21 cellular contexts compared by ENCODE assay signal in genomic region chr19:1150333-1151036, GRCh38. TPM values are rescaled to one million over a fixed set of nuclear protein-coding genes. Genes with fewer than 3 reads are reported as not detected.
A peak's percentile ranks its signal among the peaks of the same experiment; 100 is the strongest.
DNase-seq lines count a peak whose midpoint lies in the region; ATAC-seq and TF ChIP-seq lines count a peak whose summit lies in the region.
"Had no signal": no experiment of that assay in that cellular context is flagged by ENCODE, and none has a peak within 500 bp of the region (broad histone marks: within the 10 kb centered on the region; RNA-seq: fewer than 3 reads in every experiment).

No MANE protein-coding gene starts in this region.

- no peak overlapping the region for H2AFZ ChIP-seq in PC-9
- H2AFZ ChIP-seq: GM23338 had no signal

- H3K79me2 ChIP-seq in PC-9 (ENCODE audit: low read depth), result peaks cover 38% of the 10 kb centered on the region

- H3K4me3 ChIP-seq in A673 (ENCODE audit: low read depth, low read length, poor library complexity, severe bottlenecking) (no peak overlapping the region), ascending aorta (no peak overlapping the region), right lobe of liver (no peak overlapping the region), suprapubic skin (no peak overlapping the region), PC-9 (no peak overlapping the region)
- H3K4me3 ChIP-seq: A549, GM23338 had no signal

- H3K9me2 ChIP-seq in PC-9 (ENCODE audit: insufficient read depth), result no peaks in the 10 kb centered on the region

- H4K20me1 ChIP-seq in PC-9 (ENCODE audit: insufficient read depth), result peaks cover 22% of the 10 kb centered on the region

- H3K27me3 ChIP-seq in A673 (replicated peaks; ENCODE audit: insufficient read depth, low read depth, low read length, poor library complexity) (no peaks in the 10 kb centered on the region), ascending aorta (no peaks in the 10 kb centered on the region), right lobe of liver (no peaks in the 10 kb centered on the region), suprapubic skin (no peaks in the 10 kb centered on the region), PC-9 (ENCODE audit: insufficient read depth, low read depth) (no peaks in the 10 kb centered on the region)

- 100% methylated on average over 2 of the region's 33 CpGs for WGBS in right lobe of liver (ENCODE audit: insufficient coverage, low coverage, low lambda C conversion rate, missing lambda C conversion rate)
- 84% methylated on average over 11 of the region's 33 CpGs for WGBS in suprapubic skin

- H3K27ac ChIP-seq in A673 (ENCODE audit: low read depth, low read length, poor library complexity, severe bottlenecking), result peak overlapping the region; percentile 59
- peak overlapping the region; percentile 78 to 81 for H3K27ac ChIP-seq in ascending aorta
- H3K27ac ChIP-seq in right lobe of liver, result peak overlapping the region; percentile 30 to 76 (median 62)
- H3K27ac ChIP-seq in suprapubic skin, result peak overlapping the region; percentile 68
- H3K27ac ChIP-seq in PC-9, result no peak overlapping the region
- H3K27ac ChIP-seq: KMS-11 had no signal

- no peak for ATAC-seq in right lobe of liver
- ATAC-seq: GM23338 had no signal

- TF ChIP-seq CTCF in A673 (conservative IDR thresholded peaks at IDR 0.05; ENCODE audit: low read depth, low read length) (no peak), ascending aorta (IDR thresholded peaks at IDR 0.05) (no peak), right lobe of liver (IDR thresholded peaks at IDR 0.05) (no peak), suprapubic skin (IDR thresholded peaks at IDR 0.05) (no peak), PC-9 (conservative IDR thresholded peaks at IDR 0.05) (no peak)

- peaks cover 24% of the 10 kb centered on the region for H3K4me1 ChIP-seq in A673 (ENCODE audit: insufficient read depth, low read length, poor library complexity, severe bottlenecking)
- H3K4me1 ChIP-seq in ascending aorta, result peaks cover 15 to 33% of the 10 kb centered on the region in 2 donors
- H3K4me1 ChIP-seq in right lobe of liver, result peaks cover 0 to 17% (median 5%) of the 10 kb centered on the region in 4 donors
- peaks cover 77% of the 10 kb centered on the region for H3K4me1 ChIP-seq in suprapubic skin
- peaks cover 11% of the 10 kb centered on the region for H3K4me1 ChIP-seq in PC-9 (replicated peaks; ENCODE audit: insufficient read depth)

- no peak for TF ChIP-seq POLR2A in right lobe of liver (IDR thresholded peaks at IDR 0.05)
- no peak for TF ChIP-seq POLR2A in suprapubic skin (IDR thresholded peaks at IDR 0.05)

- BruUV-seq in A673 (replicated peaks; lab: Mats Ljungman, UMichigan) (no TSS peak), PC-9 (replicated peaks; lab: Mats Ljungman, UMichigan) (no TSS peak)

- DNase-seq in A673 (ENCODE audit: low spot score) (no peak), ascending aorta (ENCODE audit: low spot score in 2 of 2) (no peak), right lobe of liver (peak in 2 of 3 donors; percentile 21 to 54), suprapubic skin (ENCODE audit: low spot score in 2 of 2) (no peak), PC-9 (no peak), pons (ENCODE audit: low spot score) (no peak), DMS153 (lab: John Stamatoyannopoulos, UW) (no peak)
- DNase-seq: AML-193; Calu3; CD4-positive, CD25-positive, alpha-beta regulatory T cell; DMS79 treated with DMSO at 0.1 percent for 48 hours; HFFc6; NCI-H1092; NCI-H2107; NCI-H345; NCI-H69; NK-92 treated with Interleukin-12 subunit alpha and Interleukin-12 subunit beta, amount 100 ng/mL, for 24 hours; OCI-M1 had no signal

- intact Hi-C loops in A673 (cut with micrococcal nuclease; ENCODE audit: unreplicated experiment), result no loop called here
- intact Hi-C loops in ascending aorta (cut with DNase I), result no loop called here
- intact Hi-C loops in right lobe of liver (cut with DNase I), result no loop called here
- intact Hi-C loops in PC-9 (cut with micrococcal nuclease; ENCODE audit: unreplicated experiment), result no loop called here

- POLR2A ChIA-PET in A673 (lab: Charles Lee; ENCODE audit: low non-redundant PET) (no interaction called here), PC-9 (lab: Charles Lee; ENCODE audit: unreplicated experiment) (no interaction called here)

- H3F3A ChIP-seq in PC-9 (ENCODE audit: insufficient read depth, low read depth), result peaks cover 16% of the 10 kb centered on the region; the same call in 1 of the 2 replicates

- CTCF ChIA-PET in A673 (lab: Charles Lee) (interaction anchor here (0.7 kb wide), 1 partner anchor 21 kb away, joined by 7 read pairs; no protein-coding TSS in a partner anchor), PC-9 (lab: Charles Lee) (no interaction called here)

- H3K36me3 ChIP-seq in A673 (ENCODE audit: insufficient read depth, low read length, poor library complexity, severe bottlenecking), result no peaks in the 10 kb centered on the region
- H3K36me3 ChIP-seq in ascending aorta, result peaks cover 34 to 47% of the 10 kb centered on the region in 2 donors
- H3K36me3 ChIP-seq in right lobe of liver, result peaks cover 0 to 16% (median 14%) of the 10 kb centered on the region in 4 donors
- peaks cover 55% of the 10 kb centered on the region for H3K36me3 ChIP-seq in suprapubic skin
- no peaks in the 10 kb centered on the region for H3K36me3 ChIP-seq in PC-9 (ENCODE audit: low read depth)

- H3K9me3 ChIP-seq in A673 (ENCODE audit: low read depth, low read length, poor library complexity, severe bottlenecking), result no peaks in the 10 kb centered on the region
- H3K9me3 ChIP-seq in ascending aorta, result no peaks in the 10 kb centered on the region
- H3K9me3 ChIP-seq in right lobe of liver, result no peaks in the 10 kb centered on the region
- no peaks in the 10 kb centered on the region for H3K9me3 ChIP-seq in suprapubic skin
- H3K9me3 ChIP-seq in PC-9 (ENCODE audit: insufficient read depth, low read depth), result no peaks in the 10 kb centered on the region
- H3K9me3 ChIP-seq: A549 had no signal

- no peak overlapping the region for H3K4me2 ChIP-seq in PC-9
- H3K4me2 ChIP-seq: A549, GM23338, KMS-11 had no signal

- no peak for TF ChIP-seq EP300 in suprapubic skin (IDR thresholded peaks at IDR 0.05)

RNA-seq across cellular contexts. Expression of gene SBNO2, which starts 23.6 kb away (rescaled TPM):
- total RNA-seq in A673 (2021), result 46.9 and 51.8 TPM in 2 replicates
- 120 TPM for total RNA-seq in ascending aorta
- total RNA-seq in right lobe of liver, result 10 to 100 TPM; 21.5 to 54.4 (median 25.5) TPM
- total RNA-seq in suprapubic skin, result 10 to 100 TPM; 36.7 to 58.9 (median 45.5) TPM
- total RNA-seq in PC-9 (2021), result 75.6 and 82.4 TPM in 2 replicates

RNA-seq across cellular contexts. Expression of gene GPX4, which starts 46.7 kb away (rescaled TPM):
- total RNA-seq in A673 (2021) (368 and 435 TPM in 2 replicates), ascending aorta (348 TPM), right lobe of liver (100 to 1,000 TPM; 204 to 389 (median 212) TPM), suprapubic skin (100 to 1,000 TPM; 267 to 359 (median 344) TPM), PC-9 (2021) (465 and 489 TPM in 2 replicates)

RNA-seq across cellular contexts. Expression of gene STK11, which starts 55.1 kb away (rescaled TPM):
- total RNA-seq in A673 (2021), result 64.9 and 73.2 TPM in 2 replicates
- 104 TPM for total RNA-seq in ascending aorta
- total RNA-seq in right lobe of liver, result 10 to 100 TPM; 23.8 to 34.0 (median 29.5) TPM
- total RNA-seq in suprapubic skin, result 10 to 100 TPM; 62.5 to 76.9 (median 66.4) TPM
- 53.0 and 59.5 TPM in 2 replicates for total RNA-seq in PC-9 (2021)

RNA-seq across cellular contexts. Expression of gene POLR2E, which starts 55.3 kb away (rescaled TPM):
- total RNA-seq in A673 (2021) (342 and 343 TPM in 2 replicates), ascending aorta (72.1 TPM), right lobe of liver (100 to 1,000 TPM; 112 to 256 (median 131) TPM), suprapubic skin (100 to 1,000 TPM in 3 of 4 donors, 10 to 100 TPM in 1; 84.1 to 142 (median 111) TPM), PC-9 (2021) (180 and 237 TPM in 2 replicates)

Comparison
In these comparisons a context has a peak if more than half of its experiments do, and no peak if none do; other contexts are left out.
1. DNase-seq: peak in right lobe of liver (2 of 3); none in A673 (single experiment), ascending aorta (0 of 2), suprapubic skin (0 of 2), PC-9 (0 of 2), pons (single experiment) and DMS153 (single experiment).